2 cellular contexts compared by ENCODE assay signal in the genomic region with DNA sequence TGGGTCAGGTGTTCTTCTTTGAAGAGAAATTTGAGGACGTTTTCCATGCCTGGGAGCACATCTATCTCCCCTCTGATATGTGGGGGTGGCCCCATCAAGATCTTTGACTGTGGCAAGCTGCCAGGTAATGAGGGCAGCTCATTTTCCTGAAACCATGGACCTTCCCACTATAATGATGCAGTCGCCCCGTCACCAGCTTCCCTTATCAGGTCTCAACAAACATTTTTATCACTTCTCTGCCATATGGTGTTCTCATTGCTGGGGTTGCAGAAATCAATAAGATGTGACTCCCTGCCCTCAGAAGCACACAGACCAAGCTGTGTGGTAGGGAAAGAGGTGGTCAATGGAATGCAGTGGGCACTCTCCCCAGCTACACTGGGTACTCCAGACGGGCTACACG.
TF ChIP-seq lines count a peak whose summit lies in the region.

No MANE protein-coding gene starts in this region.

TF ChIP-seq in SK-N-SH, 30 proteins besides CTCF, POLR2A, EP300 and RAD21:
- peak; percentile 48; the same call in 1 of the 2 replicates for TF ChIP-seq GATA2 (CRISPR knock-in tag; IDR thresholded peaks at IDR 0.05)
- TF ChIP-seq, protein P1, sequence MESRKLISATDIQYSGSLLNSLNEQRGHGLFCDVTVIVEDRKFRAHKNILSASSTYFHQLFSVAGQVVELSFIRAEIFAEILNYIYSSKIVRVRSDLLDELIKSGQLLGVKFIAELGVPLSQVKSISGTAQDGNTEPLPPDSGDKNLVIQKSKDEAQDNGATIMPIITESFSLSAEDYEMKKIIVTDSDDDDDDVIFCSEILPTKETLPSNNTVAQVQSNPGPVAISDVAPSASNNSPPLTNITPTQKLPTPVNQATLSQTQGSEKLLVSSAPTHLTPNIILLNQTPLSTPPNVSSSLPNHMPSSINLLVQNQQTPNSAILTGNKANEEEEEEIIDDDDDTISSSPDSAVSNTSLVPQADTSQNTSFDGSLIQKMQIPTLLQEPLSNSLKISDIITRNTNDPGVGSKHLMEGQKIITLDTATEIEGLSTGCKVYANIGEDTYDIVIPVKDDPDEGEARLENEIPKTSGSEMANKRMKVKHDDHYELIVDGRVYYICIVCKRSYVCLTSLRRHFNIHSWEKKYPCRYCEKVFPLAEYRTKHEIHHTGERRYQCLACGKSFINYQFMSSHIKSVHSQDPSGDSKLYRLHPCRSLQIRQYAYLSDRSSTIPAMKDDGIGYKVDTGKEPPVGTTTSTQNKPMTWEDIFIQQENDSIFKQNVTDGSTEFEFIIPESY (IDR thresholded peaks at IDR 0.05; ENCODE audit: borderline replicate concordance, low read depth): no peak

TF ChIP-seq in SK-N-SH treated with all-trans-retinoic acid at 6 μM for 48 hours, 23 proteins besides CTCF, POLR2A, EP300 and RAD21:
- no peak for TF ChIP-seq RARB (CRISPR knock-in tag; IDR thresholded peaks at IDR 0.05)
- no peak for TF ChIP-seq PPARA (CRISPR knock-in tag; IDR thresholded peaks at IDR 0.05; ENCODE audit: borderline replicate concordance)
- no peak for TF ChIP-seq ZFP3 (CRISPR knock-in tag; IDR thresholded peaks at IDR 0.05)
